Comparison of ENCODE assay signal across 15 cellular contexts in the genomic region with DNA sequence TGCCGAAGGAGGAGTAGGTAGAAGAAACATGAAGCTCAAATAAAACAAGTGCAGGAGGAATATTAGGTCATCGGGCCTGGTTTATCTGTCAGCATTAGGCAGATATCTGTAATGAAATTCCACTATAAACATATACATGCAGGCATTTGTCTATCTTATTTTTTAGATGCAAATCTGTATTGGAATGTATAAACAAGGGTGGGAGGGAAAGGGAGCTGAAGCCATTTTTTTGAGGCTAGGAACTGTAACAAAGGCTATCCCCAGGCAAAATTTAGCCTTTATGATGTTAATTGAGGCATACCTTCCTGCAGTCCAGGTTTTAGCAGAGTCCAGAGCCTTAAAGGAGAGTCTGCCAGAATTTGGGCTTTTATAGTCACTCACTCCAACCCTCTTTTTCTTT.
DNase-seq lines count a peak whose midpoint lies in the region; ATAC-seq and TF ChIP-seq lines count a peak whose summit lies in the region.
"Had no signal": no experiment of that assay in that cellular context is flagged by ENCODE, and none has a peak within 500 bp of the region (broad histone marks: within the 10 kb centered on the region; RNA-seq: fewer than 3 reads in every experiment).

No MANE protein-coding gene starts in this region.

- no peaks in the 10 kb centered on the region for H3K27me3 Mint-ChIP-seq in activated CD8-positive, alpha-beta memory T cell treated with anti-CD3 and anti-CD28 coated beads, Interleukin-2, amount 10 ng/mL, durations not matched to agents 7 days and 5 days
- no peaks in the 10 kb centered on the region for H3K27me3 Mint-ChIP-seq in endodermal cell (ENCODE audit: insufficient read depth)

- H3K4me1 Mint-ChIP-seq in activated CD8-positive, alpha-beta memory T cell treated with anti-CD3 and anti-CD28 coated beads, Interleukin-2, amount 10 ng/mL, durations not matched to agents 7 days and 5 days = peaks cover 41% of the 10 kb centered on the region
- H3K4me1 Mint-ChIP-seq in endodermal cell = peaks cover 37% of the 10 kb centered on the region

- 56 to 67% methylated on average over 1 of the region's 2 CpGs for WGBS in endodermal cell (ENCODE audit: insufficient coverage in 1 of 2, insufficient read length in 1 of 2), 2 experiments

- no peak overlapping the region for H3K4me2 ChIP-seq in osteoblast (ENCODE audit: insufficient read depth, low read length)

- H3K9me3 Mint-ChIP-seq in activated CD8-positive, alpha-beta memory T cell treated with anti-CD3 and anti-CD28 coated beads, Interleukin-2, amount 10 ng/mL, durations not matched to agents 7 days and 5 days (ENCODE audit: low read depth) = no peaks in the 10 kb centered on the region
- H3K9me3 Mint-ChIP-seq in endodermal cell = no peaks in the 10 kb centered on the region
- H3K9me3 Mint-ChIP-seq: activated naive CD4-positive, alpha-beta T cell treated with anti-CD3 and anti-CD28 coated beads for 36 hours had no signal

- H3K4me1 ChIP-seq in endodermal cell (ENCODE audit: control insufficient read depth, insufficient read depth, low read length) = peaks cover 10% of the 10 kb centered on the region
- peaks cover 5% of the 10 kb centered on the region for H3K4me1 ChIP-seq in osteoblast (ENCODE audit: insufficient read depth, low read length)
- H3K4me1 ChIP-seq: breast epithelium had no signal

- peaks cover 7% of the 10 kb centered on the region for H3K36me3 Mint-ChIP-seq in activated CD8-positive, alpha-beta memory T cell treated with anti-CD3 and anti-CD28 coated beads, Interleukin-2, amount 10 ng/mL, durations not matched to agents 7 days and 5 days
- H3K36me3 Mint-ChIP-seq in endodermal cell (ENCODE audit: low read depth) = no peaks in the 10 kb centered on the region

- H3K79me2 ChIP-seq in osteoblast (ENCODE audit: insufficient read depth, low read length) = no peaks in the 10 kb centered on the region

- peak overlapping the region; percentile 84 for H3K27ac Mint-ChIP-seq in activated CD8-positive, alpha-beta memory T cell treated with anti-CD3 and anti-CD28 coated beads, Interleukin-2, amount 10 ng/mL, durations not matched to agents 7 days and 5 days
- peak overlapping the region; percentile 71 for H3K27ac Mint-ChIP-seq in endodermal cell
- H3K27ac Mint-ChIP-seq: activated naive CD4-positive, alpha-beta T cell treated with anti-CD3 and anti-CD28 coated beads for 36 hours had no signal

- H2AFZ ChIP-seq in osteoblast (ENCODE audit: low read length) = peak overlapping the region; percentile 35

- ATAC-seq in activated CD8-positive, alpha-beta memory T cell treated with anti-CD3 and anti-CD28 coated beads, Interleukin-2, amount 10 ng/mL, durations not matched to agents 7 days and 5 days = peak; percentile 43
- no peak for ATAC-seq in GM18867 (IDR thresholded peaks at IDR 0.05; ENCODE audit: unreplicated experiment)

- CTCF ChIA-PET in activated CD8-positive, alpha-beta memory T cell treated with anti-CD3 and anti-CD28 coated beads, Interleukin-2, amount 10 ng/mL, durations not matched to agents 7 days and 5 days (lab: Charles Lee) = interaction anchor here (0.9 to 4.7 kb wide), 6 partner anchors 8 to 72 kb away, joined by 3 to 14 read pairs (median 4); a partner anchor contains a TSS

- H3K4me3 ChIP-seq in endodermal cell (ENCODE audit: low read length) (no peak overlapping the region), osteoblast (ENCODE audit: insufficient read depth, low read length) (no peak overlapping the region)
- H3K4me3 ChIP-seq: breast epithelium had no signal

- H3K4me3 Mint-ChIP-seq in activated CD8-positive, alpha-beta memory T cell treated with anti-CD3 and anti-CD28 coated beads, Interleukin-2, amount 10 ng/mL, durations not matched to agents 7 days and 5 days = no peak overlapping the region
- no peak overlapping the region for H3K4me3 Mint-ChIP-seq in endodermal cell
- H3K4me3 Mint-ChIP-seq: activated naive CD4-positive, alpha-beta T cell treated with anti-CD3 and anti-CD28 coated beads for 36 hours had no signal

- H3K27ac ChIP-seq in endodermal cell (ENCODE audit: low read depth, low read length) (no peak overlapping the region), osteoblast (ENCODE audit: low read depth, low read length) (no peak overlapping the region)
- H3K27ac ChIP-seq: breast epithelium had no signal

- H3K9ac ChIP-seq in endodermal cell (ENCODE audit: extremely low read depth, low read length, poor library complexity, severe bottlenecking) = no peak overlapping the region

- no peaks in the 10 kb centered on the region for H3K27me3 ChIP-seq in endodermal cell (ENCODE audit: control insufficient read depth, insufficient read depth, low read length, poor library complexity, severe bottlenecking)
- no peaks in the 10 kb centered on the region for H3K27me3 ChIP-seq in osteoblast (ENCODE audit: insufficient read depth, low read length)
- H3K27me3 ChIP-seq: breast epithelium had no signal

- TF ChIP-seq CTCF in endodermal cell (conservative IDR thresholded peaks at IDR 0.05) (no peak), osteoblast (IDR thresholded peaks at IDR 0.05; ENCODE audit: extremely low read depth, low read depth, low read length) (no peak)

- H3K9me3 ChIP-seq in endodermal cell (ENCODE audit: control insufficient read depth, low read length) = no peaks in the 10 kb centered on the region
- H3K9me3 ChIP-seq in osteoblast (ENCODE audit: low read depth, low read length) = no peaks in the 10 kb centered on the region
- H3K9me3 ChIP-seq: breast epithelium had no signal

- DNase-seq in activated CD8-positive, alpha-beta memory T cell treated with anti-CD3 and anti-CD28 coated beads, Interleukin-2, amount 10 ng/mL, durations not matched to agents 7 days and 5 days = no peak
- no peak for DNase-seq in activated CD8-positive, alpha-beta memory T cell treated with anti-CD3 and anti-CD28 coated beads for 24 hours
- DNase-seq in NCI-H69 (lab: John Stamatoyannopoulos, UW) (peak; percentile 12), endodermal cell (no peak), osteoblast (ENCODE audit: insufficient read length, low spot score, missing footprints) (no peak), Ammon's horn (ENCODE audit: low spot score) (no peak), COLO668 (lab: John Stamatoyannopoulos, UW; ENCODE audit: unreplicated experiment) (no peak)
- DNase-seq: activated CD4-positive, alpha-beta T cell treated with anti-CD3 and anti-CD28 coated beads, Interleukin-2, amount 50 U/mL, for 48 hours; activated naive CD4-positive, alpha-beta T cell treated with anti-CD3 and anti-CD28 coated beads for 36 hours; DMS 273 treated with DMSO at 0.1 percent for 48 hours; islet precursor cell; NCI-H1694; NCI-H524 treated with DMSO at 0.1 percent for 48 hours had no signal

- H4K20me1 ChIP-seq in osteoblast (ENCODE audit: insufficient read depth, low read length) = no peaks in the 10 kb centered on the region

- no peaks in the 10 kb centered on the region for H3K36me3 ChIP-seq in endodermal cell (ENCODE audit: control insufficient read depth, insufficient read depth, low read length)
- no peaks in the 10 kb centered on the region for H3K36me3 ChIP-seq in osteoblast (ENCODE audit: insufficient read depth, low read length)
- H3K36me3 ChIP-seq: breast epithelium had no signal
